1 cellular context compared by ENCODE assay signal in the genomic region with DNA sequence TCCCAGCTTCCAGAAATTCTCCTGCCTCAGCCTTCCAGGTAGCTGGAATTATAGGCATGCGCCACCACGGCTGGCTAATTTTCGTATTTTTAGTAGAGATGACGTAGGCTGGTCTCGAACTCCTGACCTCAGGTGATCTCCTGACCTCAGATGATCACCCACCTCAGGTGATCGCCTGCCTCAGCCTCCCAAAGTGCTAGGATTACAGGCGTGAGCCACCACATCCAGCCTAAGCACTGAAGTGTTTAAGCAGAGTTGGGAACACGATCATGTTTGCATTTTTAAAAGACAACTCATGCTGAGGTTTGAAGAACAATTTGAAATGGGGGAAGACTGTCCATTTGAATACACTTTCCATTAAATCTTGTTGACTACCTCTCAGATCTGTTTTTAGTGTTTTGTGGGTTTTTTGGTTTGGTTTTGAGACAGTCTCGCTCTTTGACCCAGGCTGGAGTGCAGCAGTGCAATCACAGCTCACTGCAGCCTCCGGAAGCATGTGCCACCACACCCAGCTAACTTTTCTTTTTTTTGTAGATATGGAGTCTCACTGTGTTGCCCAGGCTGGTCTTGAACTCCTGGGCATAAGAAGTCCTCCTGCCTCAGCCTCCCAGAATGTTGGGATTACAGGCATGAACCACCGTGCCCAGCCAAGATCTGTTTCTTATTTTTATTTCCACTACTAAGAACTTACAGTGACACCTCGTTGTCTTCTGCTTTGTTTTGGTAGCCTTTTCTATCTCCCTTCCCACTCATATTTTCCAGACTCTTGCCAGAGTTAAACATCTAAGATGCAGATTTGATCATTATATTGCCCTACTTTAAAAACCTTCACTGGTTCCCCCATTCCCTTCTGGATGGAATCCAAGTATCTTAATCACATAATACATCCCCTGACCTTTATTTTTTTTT.
TF ChIP-seq lines count a peak whose summit lies in the region.

No MANE protein-coding gene starts in this region.

TF ChIP-seq in HepG2, 621 proteins besides CTCF, POLR2A, EP300 and RAD21:
- TF ChIP-seq ZNF121 (CRISPR knock-in tag; IDR thresholded peaks at IDR 0.05): peak; percentile 61; the same call in 1 of the 2 replicates
- TF ChIP-seq DMAP1 (CRISPR knock-in tag; IDR thresholded peaks at IDR 0.05): no peak
